1 cellular context compared by ENCODE assay signal in the genomic region with DNA sequence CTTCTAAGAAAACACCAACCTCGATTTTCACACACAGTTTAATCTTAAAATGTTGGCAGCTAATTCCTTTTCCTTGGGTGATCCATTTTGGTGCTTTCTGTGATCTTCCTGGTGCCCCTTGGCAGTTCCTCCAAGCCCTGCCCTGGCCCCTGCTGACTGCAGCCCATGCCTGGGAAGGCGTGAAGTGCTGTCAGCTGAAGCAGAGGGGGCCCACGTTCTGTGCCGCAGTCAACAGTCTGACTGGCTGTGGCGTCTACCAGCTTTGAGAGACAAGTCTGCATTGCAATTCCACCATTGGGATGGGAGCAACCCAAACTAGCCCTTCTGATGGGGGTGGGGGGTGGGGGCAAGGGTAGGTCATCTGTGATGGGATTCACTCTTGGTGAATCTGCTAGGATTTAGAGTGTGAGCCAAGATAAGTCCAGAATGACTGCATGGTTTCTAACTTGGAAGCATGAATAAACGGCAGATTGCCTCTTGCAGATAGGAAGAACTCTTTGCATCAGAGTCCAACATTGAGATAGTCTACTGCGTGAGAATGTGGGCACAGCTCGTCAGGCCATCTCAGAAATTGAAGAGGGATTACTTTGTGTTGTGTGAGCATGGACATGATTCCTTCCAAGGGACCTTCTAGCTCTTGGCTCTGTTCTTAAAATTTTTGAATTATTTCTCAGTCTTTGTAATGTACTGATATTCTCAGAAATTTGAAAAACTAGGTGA.
TF ChIP-seq lines count a peak whose summit lies in the region.

No MANE protein-coding gene starts in this region.

TF ChIP-seq in K562, 482 proteins besides CTCF, POLR2A, EP300 and RAD21 (continued from another document):
- TF ChIP-seq, protein P1, sequence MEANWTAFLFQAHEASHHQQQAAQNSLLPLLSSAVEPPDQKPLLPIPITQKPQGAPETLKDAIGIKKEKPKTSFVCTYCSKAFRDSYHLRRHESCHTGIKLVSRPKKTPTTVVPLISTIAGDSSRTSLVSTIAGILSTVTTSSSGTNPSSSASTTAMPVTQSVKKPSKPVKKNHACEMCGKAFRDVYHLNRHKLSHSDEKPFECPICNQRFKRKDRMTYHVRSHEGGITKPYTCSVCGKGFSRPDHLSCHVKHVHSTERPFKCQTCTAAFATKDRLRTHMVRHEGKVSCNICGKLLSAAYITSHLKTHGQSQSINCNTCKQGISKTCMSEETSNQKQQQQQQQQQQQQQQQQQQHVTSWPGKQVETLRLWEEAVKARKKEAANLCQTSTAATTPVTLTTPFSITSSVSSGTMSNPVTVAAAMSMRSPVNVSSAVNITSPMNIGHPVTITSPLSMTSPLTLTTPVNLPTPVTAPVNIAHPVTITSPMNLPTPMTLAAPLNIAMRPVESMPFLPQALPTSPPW (CRISPR knock-in tag; IDR thresholded peaks at IDR 0.05): peak; percentile 21; the same call in 1 of the 2 replicates
- TF ChIP-seq HNRNPK (IDR thresholded peaks at IDR 0.05; ENCODE audit: low read depth, low read length, poor library complexity, severe bottlenecking): no peak
- no peak for TF ChIP-seq EWSR1 (IDR thresholded peaks at IDR 0.05; ENCODE audit: borderline replicate concordance, low read depth, partially characterized antibody)
- TF ChIP-seq, protein P2, sequence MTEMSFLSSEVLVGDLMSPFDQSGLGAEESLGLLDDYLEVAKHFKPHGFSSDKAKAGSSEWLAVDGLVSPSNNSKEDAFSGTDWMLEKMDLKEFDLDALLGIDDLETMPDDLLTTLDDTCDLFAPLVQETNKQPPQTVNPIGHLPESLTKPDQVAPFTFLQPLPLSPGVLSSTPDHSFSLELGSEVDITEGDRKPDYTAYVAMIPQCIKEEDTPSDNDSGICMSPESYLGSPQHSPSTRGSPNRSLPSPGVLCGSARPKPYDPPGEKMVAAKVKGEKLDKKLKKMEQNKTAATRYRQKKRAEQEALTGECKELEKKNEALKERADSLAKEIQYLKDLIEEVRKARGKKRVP (CRISPR knock-in tag; IDR thresholded peaks at IDR 0.05): peak; percentile 56; the same call in 1 of the 2 replicates
- TF ChIP-seq YY1 (IDR thresholded peaks at IDR 0.05; ENCODE audit: borderline replicate concordance in 1 of 3, control insufficient read depth in 1 of 3, extremely low read depth in 1 of 3, insufficient read depth in 3 of 3, insufficient read length in 1 of 3, insufficient replicate concordance in 2 of 3, low read depth in 1 of 3, low read length in 2 of 3): no peak
- no peak for TF ChIP-seq POLR2B (IDR thresholded peaks at IDR 0.05; ENCODE audit: low read depth, partially characterized antibody)
- TF ChIP-seq ESRRA (IDR thresholded peaks at IDR 0.05; ENCODE audit: borderline replicate concordance, low read depth): no peak
- peak; percentile 77 for TF ChIP-seq CEBPG (CRISPR knock-in tag; IDR thresholded peaks at IDR 0.05)
- TF ChIP-seq CEBPG (tag; conservative IDR thresholded peaks at IDR 0.05 in 1 of 2, IDR thresholded peaks at IDR 0.05 in 1 of 2): 0 out of 4 replicates have a peak, but pooled peaks of 1 of the 2 experiments have one; percentile 27
